Comparison of ENCODE assay signal across 1 cellular context in genomic region chr16:1526608-1527555, GRCh38.
TF ChIP-seq lines count a peak whose summit lies in the region.

No MANE protein-coding gene starts in this region.

TF ChIP-seq in HepG2, 621 proteins besides CTCF, POLR2A, EP300 and RAD21:
- TF ChIP-seq FOXA1 (IDR thresholded peaks at IDR 0.05) (no peak), FOXA1 (CRISPR knock-in tag; IDR thresholded peaks at IDR 0.05) (no peak), ZBTB7A (CRISPR knock-in tag; IDR thresholded peaks at IDR 0.05) (no peak), MAFG (CRISPR knock-in tag; IDR thresholded peaks at IDR 0.05) (no peak), ZNF768 (CRISPR knock-in tag; IDR thresholded peaks at IDR 0.05) (0 out of 2 replicates have a peak, but pooled peaks have one; percentile 16), TP53 (CRISPR knock-in tag; conservative IDR thresholded peaks at IDR 0.05) (no peak), XRCC5 (optimal IDR thresholded peaks at IDR 0.05; ENCODE audit: low read length) (no peak), RBM39 (IDR thresholded peaks at IDR 0.05; ENCODE audit: low read depth, low read length, poor library complexity, severe bottlenecking) (no peak), ZSCAN20 (CRISPR knock-in tag; IDR thresholded peaks at IDR 0.05; ENCODE audit: borderline replicate concordance) (no peak)
